10 cellular contexts compared by ENCODE assay signal in genomic region chr2:217440000-217440399, GRCh38.
DNase-seq lines count a peak whose midpoint lies in the region; ATAC-seq, FAIRE-seq and TF ChIP-seq lines count a peak whose summit lies in the region.
"Had no signal": no experiment of that assay in that cellular context is flagged by ENCODE, and none has a peak within 500 bp of the region (broad histone marks: within the 10 kb centered on the region; RNA-seq: fewer than 3 reads in every experiment).

No MANE protein-coding gene starts in this region.

- H3K27me3 ChIP-seq in GM12878 (replicated peaks in 1 of 2; ENCODE audit: control insufficient read depth in 2 of 2, insufficient read depth in 2 of 2, low read length in 1 of 2): no peaks in the 10 kb centered on the region
- no peaks in the 10 kb centered on the region for H3K27me3 ChIP-seq in H7 (ENCODE audit: control insufficient read depth, insufficient read depth, low read length)

- peak; percentile 71 for ATAC-seq in GM19452 (IDR thresholded peaks at IDR 0.05; ENCODE audit: unreplicated experiment)
- peak; percentile 67 for ATAC-seq in HG02970 (IDR thresholded peaks at IDR 0.05; ENCODE audit: low FRiP score, unreplicated experiment)
- peak; percentile 85 for ATAC-seq in GM12878

- TF ChIP-seq POLR2A in GM12891 (IDR thresholded peaks at IDR 0.05; ENCODE audit: low read depth, low read length): no peak
- no peak for TF ChIP-seq POLR2A in GM12878 (IDR thresholded peaks at IDR 0.05; ENCODE audit: low read depth, low read length)

- SMC1A ChIA-PET in GM12878 (lab: Charles Lee; ENCODE audit: uncharacterized antibody, unreplicated experiment): no interaction called here

- POLR2A ChIA-PET in GM12878 (lab: Charles Lee): no interaction called here

- no TSS peak for BruUV-seq in GM12878 (replicated peaks; lab: Mats Ljungman, UMichigan)

- intact Hi-C loops in GM12878 (cut with micrococcal nuclease; ENCODE audit: unreplicated experiment) (loop anchor here (10.0 kb wide), 1 partner anchor 355 kb away; no protein-coding TSS in a partner anchor), posterior cingulate gyrus (cut with DNase I) (no loop called here)

- no peaks in the 10 kb centered on the region for H3K79me2 ChIP-seq in GM12878 (ENCODE audit: control insufficient read depth, insufficient read depth, low read length)

- peaks cover 17% of the 10 kb centered on the region for H3K4me1 ChIP-seq in GM12878 (ENCODE audit: control insufficient read depth, insufficient read depth, low read length)

- H3K4me2 ChIP-seq in GM12878 (ENCODE audit: control insufficient read depth, insufficient read depth): peak overlapping the region; percentile 74

- H4K20me1 ChIP-seq in GM12878 (ENCODE audit: control insufficient read depth, insufficient read depth): no peaks in the 10 kb centered on the region

- no peak for TF ChIP-seq RAD21 in GM12878 (IDR thresholded peaks at IDR 0.05; ENCODE audit: insufficient read depth, low read depth, low read length)

- RAD21 ChIA-PET in GM12878 (lab: Charles Lee; ENCODE audit: unreplicated experiment): no interaction called here

- H3K4me3 ChIP-seq in GM12878 (no peak overlapping the region), H7 (ENCODE audit: insufficient read depth, low read depth, low read length) (no peak overlapping the region)
- H3K4me3 ChIP-seq: lung had no signal

- TF ChIP-seq CTCF in GM12878 (IDR thresholded peaks at IDR 0.05 in 2 of 3, conservative IDR thresholded peaks at IDR 0.05 in 1 of 3; ENCODE audit: control insufficient read depth in 2 of 3, extremely low read depth in 1 of 3, insufficient read depth in 1 of 3, low read depth in 3 of 3, low read length in 3 of 3): no peak

- in situ Hi-C loops in GM12878 (cut with MboI): no loop called here

- H3K9me3 ChIP-seq in GM12878 (replicated peaks; ENCODE audit: control insufficient read depth, insufficient read depth, low read length): no peaks in the 10 kb centered on the region; the same call in 2 of the 3 replicates

- H3K9ac ChIP-seq in GM12878 (ENCODE audit: control insufficient read depth, insufficient read depth, low read length): no peak overlapping the region

- no peak overlapping the region for H2AFZ ChIP-seq in GM12878 (ENCODE audit: control insufficient read depth, low read depth, low read length)

- 0% methylated on average over 1 of the region's 1 CpG for WGBS in GM12878 (ENCODE audit: insufficient coverage, insufficient replicate concordance, low lambda C conversion rate, missing lambda C conversion rate)

- FAIRE-seq in GM12891 (lab: Jason Lieb, UNC) (peak; percentile 82), GM12878 (lab: Jason Lieb, UNC) (peak; percentile 56)
- FAIRE-seq: colon had no signal

- no peak for TF ChIP-seq EP300 in GM12878 (IDR thresholded peaks at IDR 0.05; ENCODE audit: borderline replicate concordance in 1 of 2, control insufficient read depth in 1 of 2, low read depth in 2 of 2, low read length in 2 of 2)

- H3K36me3 ChIP-seq in GM12878 (ENCODE audit: control insufficient read depth in 2 of 2, insufficient read depth in 2 of 2, low read length in 1 of 2) (no peaks in the 10 kb centered on the region), H7 (replicated peaks; ENCODE audit: control insufficient read depth, insufficient read depth, low read length) (no peaks in the 10 kb centered on the region)

- no peak for DNase-seq in GM12891 (ENCODE audit: insufficient read length, low spot score)
- no peak for DNase-seq in GM12878 (ENCODE audit: low read depth, low spot score)
- DNase-seq in NCI-H2196 (lab: John Stamatoyannopoulos, UW; ENCODE audit: unreplicated experiment): no peak
- DNase-seq in DMS79 (lab: John Stamatoyannopoulos, UW): no peak
- no peak for DNase-seq in H7
- no peak for DNase-seq in posterior cingulate gyrus

- CTCF ChIA-PET in GM12878 (lab: Yijun Ruan, JAX): no interaction called here

- peak overlapping the region; percentile 63 for H3K27ac ChIP-seq in GM12878 (ENCODE audit: control insufficient read depth, insufficient read depth)

TF ChIP-seq in GM12891, 5 proteins besides CTCF, POLR2A, EP300 and RAD21:
- TF ChIP-seq PAX5 (IDR thresholded peaks at IDR 0.05; ENCODE audit: insufficient read depth, low read length, severe bottlenecking) (peak; percentile 54), TAF1 (IDR thresholded peaks at IDR 0.05; ENCODE audit: low read depth, low read length) (no peak), POLR2AphosphoS5 (IDR thresholded peaks at IDR 0.05; ENCODE audit: low read depth, low read length) (no peak)

TF ChIP-seq in GM12878, 131 proteins besides CTCF, POLR2A, EP300 and RAD21:
- peak; percentile 46; the same call in 1 of the 2 replicates for TF ChIP-seq RUNX3 (IDR thresholded peaks at IDR 0.05; ENCODE audit: low read length)
- TF ChIP-seq CBX5 (IDR thresholded peaks at IDR 0.05; ENCODE audit: low read depth): no peak
- peak; percentile 61 for TF ChIP-seq NFIC (IDR thresholded peaks at IDR 0.05; ENCODE audit: low read depth, low read length)
- peak; percentile 76 for TF ChIP-seq MEF2A (IDR thresholded peaks at IDR 0.05; ENCODE audit: insufficient read depth, low read depth, low read length)
- TF ChIP-seq ATF2 (IDR thresholded peaks at IDR 0.05; ENCODE audit: low read length): 0 out of 2 replicates have a peak, but pooled peaks have one; percentile 25
- TF ChIP-seq JUNB (IDR thresholded peaks at IDR 0.05): peak; percentile 31; the same call in 1 of the 2 replicates
